Comparison of ENCODE assay signal across 1 cellular context in genomic region chr2:170139276-170139967, GRCh38.
TF ChIP-seq lines count a peak whose summit lies in the region.

No MANE protein-coding gene starts in this region.

TF ChIP-seq in K562, 482 proteins besides CTCF, POLR2A, EP300 and RAD21 (continued from another document):
- peak; percentile 94 for TF ChIP-seq HMBOX1 (IDR thresholded peaks at IDR 0.05)
- peak; percentile 22 for TF ChIP-seq MEIS2 (IDR thresholded peaks at IDR 0.05; ENCODE audit: partially characterized antibody)
- TF ChIP-seq BACH1 (tag; IDR thresholded peaks at IDR 0.05), result peak; percentile 76; the same call in 1 of the 2 replicates
- 0 out of 2 replicates have a peak, but pooled peaks have one; percentile 14 for TF ChIP-seq MEF2D (tag; conservative IDR thresholded peaks at IDR 0.05; ENCODE audit: low read depth)
- TF ChIP-seq CREB3 (tag; conservative IDR thresholded peaks at IDR 0.05; ENCODE audit: low read depth), result no peak
- peak; percentile 73 for TF ChIP-seq ARID1B (IDR thresholded peaks at IDR 0.05)
- TF ChIP-seq, protein P1, sequence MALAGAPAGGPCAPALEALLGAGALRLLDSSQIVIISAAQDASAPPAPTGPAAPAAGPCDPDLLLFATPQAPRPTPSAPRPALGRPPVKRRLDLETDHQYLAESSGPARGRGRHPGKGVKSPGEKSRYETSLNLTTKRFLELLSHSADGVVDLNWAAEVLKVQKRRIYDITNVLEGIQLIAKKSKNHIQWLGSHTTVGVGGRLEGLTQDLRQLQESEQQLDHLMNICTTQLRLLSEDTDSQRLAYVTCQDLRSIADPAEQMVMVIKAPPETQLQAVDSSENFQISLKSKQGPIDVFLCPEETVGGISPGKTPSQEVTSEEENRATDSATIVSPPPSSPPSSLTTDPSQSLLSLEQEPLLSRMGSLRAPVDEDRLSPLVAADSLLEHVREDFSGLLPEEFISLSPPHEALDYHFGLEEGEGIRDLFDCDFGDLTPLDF (CRISPR knock-in tag; IDR thresholded peaks at IDR 0.05), result no peak
- no peak for TF ChIP-seq KDM5B (IDR thresholded peaks at IDR 0.05; ENCODE audit: insufficient replicate concordance, low read depth, low read length)
- peak; percentile 18; the same call in 1 of the 2 replicates for TF ChIP-seq ZNF766 (CRISPR knock-in tag; conservative IDR thresholded peaks at IDR 0.05)
- peak; percentile 56; the same call in 1 of the 2 replicates for TF ChIP-seq THRB (CRISPR knock-in tag; conservative IDR thresholded peaks at IDR 0.05)
- no peak for TF ChIP-seq STAT6 (CRISPR knock-in tag; IDR thresholded peaks at IDR 0.05)
- TF ChIP-seq ZEB2 (IDR thresholded peaks at IDR 0.05), result peak; percentile 78; the same call in 1 of the 2 replicates
- peak; percentile 99 for TF ChIP-seq SPI1 (IDR thresholded peaks at IDR 0.05; ENCODE audit: borderline replicate concordance, low read depth, low read length)
- TF ChIP-seq CHD1 (IDR thresholded peaks at IDR 0.05; ENCODE audit: low read length), result no peak
- TF ChIP-seq KAT8 (IDR thresholded peaks at IDR 0.05; ENCODE audit: low read depth), result no peak
- TF ChIP-seq L3MBTL2 (IDR thresholded peaks at IDR 0.05), result peak; percentile 49; the same call in 1 of the 2 replicates
- no peak for TF ChIP-seq SAP30 (IDR thresholded peaks at IDR 0.05; ENCODE audit: borderline replicate concordance, insufficient read depth, low read depth, low read length, poor library complexity, severe bottlenecking)
- no peak for TF ChIP-seq ZFP30 (CRISPR knock-in tag; IDR thresholded peaks at IDR 0.05; ENCODE audit: borderline replicate concordance)
- no peak for TF ChIP-seq ID3 (CRISPR knock-in tag; IDR thresholded peaks at IDR 0.05)
- peak; percentile 37; the same call in 1 of the 2 replicates for TF ChIP-seq ID3 (tag; IDR thresholded peaks at IDR 0.05)
- peak; percentile 55; the same call in 1 of the 2 replicates for TF ChIP-seq NBN (IDR thresholded peaks at IDR 0.05; ENCODE audit: low read depth)
- TF ChIP-seq JUND (IDR thresholded peaks at IDR 0.05; ENCODE audit: borderline replicate concordance, low read depth, low read length), result peak; percentile 80
- TF ChIP-seq JUND (tag; IDR thresholded peaks at IDR 0.05; ENCODE audit: borderline replicate concordance, low read depth, low read length), result peak; percentile 88; the same call in 2 of the 3 replicates
- peak; percentile 76 to 97; a peak in 3 of 4 replicates for TF ChIP-seq SRF (CRISPR knock-in tag; IDR thresholded peaks at IDR 0.05)
- TF ChIP-seq NFIX (CRISPR knock-in tag; IDR thresholded peaks at IDR 0.05; ENCODE audit: low read depth), result no peak
- TF ChIP-seq, protein P2, sequence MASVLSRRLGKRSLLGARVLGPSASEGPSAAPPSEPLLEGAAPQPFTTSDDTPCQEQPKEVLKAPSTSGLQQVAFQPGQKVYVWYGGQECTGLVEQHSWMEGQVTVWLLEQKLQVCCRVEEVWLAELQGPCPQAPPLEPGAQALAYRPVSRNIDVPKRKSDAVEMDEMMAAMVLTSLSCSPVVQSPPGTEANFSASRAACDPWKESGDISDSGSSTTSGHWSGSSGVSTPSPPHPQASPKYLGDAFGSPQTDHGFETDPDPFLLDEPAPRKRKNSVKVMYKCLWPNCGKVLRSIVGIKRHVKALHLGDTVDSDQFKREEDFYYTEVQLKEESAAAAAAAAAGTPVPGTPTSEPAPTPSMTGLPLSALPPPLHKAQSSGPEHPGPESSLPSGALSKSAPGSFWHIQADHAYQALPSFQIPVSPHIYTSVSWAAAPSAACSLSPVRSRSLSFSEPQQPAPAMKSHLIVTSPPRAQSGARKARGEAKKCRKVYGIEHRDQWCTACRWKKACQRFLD (CRISPR knock-in tag; IDR thresholded peaks at IDR 0.05), result peak; percentile 72; the same call in 1 of the 2 replicates
- TF ChIP-seq XRCC3 (IDR thresholded peaks at IDR 0.05), result no peak
- TF ChIP-seq PRDM10 (IDR thresholded peaks at IDR 0.05; ENCODE audit: partially characterized antibody), result peak; percentile 26
- TF ChIP-seq SMARCB1 (IDR thresholded peaks at IDR 0.05; ENCODE audit: insufficient read length, low read depth), result no peak
- no peak for TF ChIP-seq ZNF584 (CRISPR knock-in tag; IDR thresholded peaks at IDR 0.05; ENCODE audit: low read depth)
- peak in 1 of 2 experiments; percentile 67; a peak in 2 of 4 replicates for TF ChIP-seq RCOR1 (IDR thresholded peaks at IDR 0.05; ENCODE audit: borderline replicate concordance in 1 of 2, low read depth in 2 of 2, low read length in 2 of 2)
- peak; percentile 49; the same call in 1 of the 2 replicates for TF ChIP-seq GATA2 (CRISPR knock-in tag; IDR thresholded peaks at IDR 0.05)
- no peak for TF ChIP-seq POLR2H (tag; IDR thresholded peaks at IDR 0.05; ENCODE audit: low read depth)
- peak; percentile 69 for TF ChIP-seq ZNF644 (tag; IDR thresholded peaks at IDR 0.05; ENCODE audit: low read depth)
- TF ChIP-seq ZNF212 (CRISPR knock-in tag; IDR thresholded peaks at IDR 0.05), result no peak
- TF ChIP-seq PKNOX1 (IDR thresholded peaks at IDR 0.05), result peak; percentile 58; the same call in 1 of the 2 replicates
- TF ChIP-seq ZC3H11A (IDR thresholded peaks at IDR 0.05; ENCODE audit: low read depth, low read length), result no peak
- TF ChIP-seq GABPA (tag; conservative IDR thresholded peaks at IDR 0.05; ENCODE audit: low read depth), result 0 out of 2 replicates have a peak, but pooled peaks have one; percentile 24
- TF ChIP-seq, protein P3, sequence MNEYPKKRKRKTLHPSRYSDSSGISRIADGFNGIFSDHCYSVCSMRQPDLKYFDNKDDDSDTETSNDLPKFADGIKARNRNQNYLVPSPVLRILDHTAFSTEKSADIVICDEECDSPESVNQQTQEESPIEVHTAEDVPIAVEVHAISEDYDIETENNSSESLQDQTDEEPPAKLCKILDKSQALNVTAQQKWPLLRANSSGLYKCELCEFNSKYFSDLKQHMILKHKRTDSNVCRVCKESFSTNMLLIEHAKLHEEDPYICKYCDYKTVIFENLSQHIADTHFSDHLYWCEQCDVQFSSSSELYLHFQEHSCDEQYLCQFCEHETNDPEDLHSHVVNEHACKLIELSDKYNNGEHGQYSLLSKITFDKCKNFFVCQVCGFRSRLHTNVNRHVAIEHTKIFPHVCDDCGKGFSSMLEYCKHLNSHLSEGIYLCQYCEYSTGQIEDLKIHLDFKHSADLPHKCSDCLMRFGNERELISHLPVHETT (CRISPR knock-in tag; conservative IDR thresholded peaks at IDR 0.05 in 1 of 2, IDR thresholded peaks at IDR 0.05 in 1 of 2), result 0 out of 4 replicates have a peak, but pooled peaks of 1 of the 2 experiments have one; percentile 41
- no peak for TF ChIP-seq NFE2L1 (tag; IDR thresholded peaks at IDR 0.05; ENCODE audit: borderline replicate concordance, low read depth)
